ENCODE assay signal across 8 cellular contexts in genomic region chr1:71080178-71080781, GRCh38. TPM values are rescaled to one million over a fixed set of nuclear protein-coding genes. Genes with fewer than 3 reads are reported as not detected.
A peak's percentile ranks its signal among the peaks of the same experiment; 100 is the strongest.
DNase-seq lines count a peak whose midpoint lies in the region; ATAC-seq and TF ChIP-seq lines count a peak whose summit lies in the region.

No MANE protein-coding gene starts in this region.

- CTCF ChIA-PET in CD8-positive, alpha-beta T cell (lab: Charles Lee): interaction anchor here (1.0 to 1.7 kb wide), 4 partner anchors 8 to 853 kb away, joined by 4 read pairs; no protein-coding TSS in a partner anchor

- intact Hi-C loops in CD8-positive, alpha-beta T cell (cut with DNase I, micrococcal nuclease): loop anchor here (2.0 to 5.0 kb wide), 3 partner anchors 29 to 858 kb away; partner anchors contain the start of genes ANKRD13C (in 1 of the 2) and SRSF11 (in 1 of the 2)

- POLR2A ChIA-PET in CD8-positive, alpha-beta T cell (lab: Charles Lee): interaction anchor here (0.8 to 1.8 kb wide), 10 partner anchors 7 to 875 kb away, joined by 3 to 18 read pairs (median 6); partner anchors contain the start of genes ANKRD13C, CTH, LRRC40 and SRSF11

- peaks cover 20% of the 10 kb centered on the region for H3K36me3 ChIP-seq in CD8-positive, alpha-beta T cell (ENCODE audit: insufficient read depth, low read length)
- H3K36me3 ChIP-seq in HUES6 (ENCODE audit: control insufficient read depth, insufficient read depth, low read length): peaks cover 31% of the 10 kb centered on the region

- H3K27ac ChIP-seq in CD8-positive, alpha-beta T cell (ENCODE audit: low read depth, low read length): peak overlapping the region; percentile 93
- peak overlapping the region; percentile 90 for H3K27ac ChIP-seq in HUES6 (ENCODE audit: low read depth, low read length)

- H3K4me3 ChIP-seq in CD8-positive, alpha-beta T cell (ENCODE audit: low read depth, low read length): peak overlapping the region; percentile 88
- H3K4me3 ChIP-seq in HUES6 (ENCODE audit: low read depth, low read length) (peak overlapping the region; percentile 89), fibroblast of villous mesenchyme (ENCODE audit: low read depth, low read length) (peak overlapping the region; percentile 99)

- peaks cover 10% of the 10 kb centered on the region for H3K27me3 Mint-ChIP-seq in CD8-positive, alpha-beta T cell (ENCODE audit: low read depth)
- H3K27me3 Mint-ChIP-seq in osteocyte (ENCODE audit: unreplicated experiment): no peaks in the 10 kb centered on the region

- H3K4me3 Mint-ChIP-seq in CD8-positive, alpha-beta T cell: peak overlapping the region; percentile 96
- peak overlapping the region; percentile 90 for H3K4me3 Mint-ChIP-seq in osteocyte (ENCODE audit: unreplicated experiment)

- peaks cover 24% of the 10 kb centered on the region for H3K4me1 ChIP-seq in CD8-positive, alpha-beta T cell (ENCODE audit: insufficient read depth, low read length)
- peaks cover 9% of the 10 kb centered on the region for H3K4me1 ChIP-seq in HUES6 (ENCODE audit: control insufficient read depth, insufficient read depth, low read length)

- no peaks in the 10 kb centered on the region for H3K27me3 ChIP-seq in CD8-positive, alpha-beta T cell (ENCODE audit: insufficient read depth, low read length)
- peaks cover 12% of the 10 kb centered on the region; the same call in 1 of the 2 replicates for H3K27me3 ChIP-seq in HUES6 (ENCODE audit: control insufficient read depth, insufficient read depth, low read length)

- peak overlapping the region; percentile 97 for H3K9ac ChIP-seq in HUES6 (ENCODE audit: low read length)

- no peak for DNase-seq in CD8-positive, alpha-beta T cell
- DNase-seq in activated CD4-positive, alpha-beta T cell treated with anti-CD3 and anti-CD28 coated beads for 48 hours: peak; percentile 40
- DNase-seq in fibroblast of villous mesenchyme (ENCODE audit: low read depth) (peak; percentile 16), osteocyte (ENCODE audit: extremely low spot score, unreplicated experiment) (no peak), NCI-H187 (lab: John Stamatoyannopoulos, UW) (no peak), mucosa of gallbladder (ENCODE audit: low spot score) (no peak)

- no peak for ATAC-seq in CD8-positive, alpha-beta T cell
- peak; percentile 13 for ATAC-seq in GM19023 (IDR thresholded peaks at IDR 0.05; ENCODE audit: unreplicated experiment)

- peak overlapping the region; percentile 98 for H3K27ac Mint-ChIP-seq in CD8-positive, alpha-beta T cell
- peak overlapping the region; percentile 99 for H3K27ac Mint-ChIP-seq in osteocyte (ENCODE audit: unreplicated experiment)

- peaks cover 42% of the 10 kb centered on the region for H3K36me3 Mint-ChIP-seq in CD8-positive, alpha-beta T cell
- H3K36me3 Mint-ChIP-seq in osteocyte (ENCODE audit: unreplicated experiment): peaks cover 12% of the 10 kb centered on the region

- peaks cover 43% of the 10 kb centered on the region for H3K4me1 Mint-ChIP-seq in CD8-positive, alpha-beta T cell (ENCODE audit: low read depth)
- H3K4me1 Mint-ChIP-seq in osteocyte (ENCODE audit: unreplicated experiment): peaks cover 22% of the 10 kb centered on the region

- no peak for TF ChIP-seq CTCF in CD8-positive, alpha-beta T cell (IDR thresholded peaks at IDR 0.05)
- no peak for TF ChIP-seq CTCF in fibroblast of villous mesenchyme (IDR thresholded peaks at IDR 0.05; ENCODE audit: insufficient read depth, low read depth, low read length)
- TF ChIP-seq CTCF in osteocyte (IDR thresholded peaks at IDR 0.05): no peak

- H3K9me3 ChIP-seq in CD8-positive, alpha-beta T cell (ENCODE audit: low read length): no peaks in the 10 kb centered on the region
- H3K9me3 ChIP-seq in HUES6 (ENCODE audit: control insufficient read depth, insufficient read depth, low read depth, low read length): no peaks in the 10 kb centered on the region

- H3K9me3 Mint-ChIP-seq in CD8-positive, alpha-beta T cell: peaks cover 3% of the 10 kb centered on the region
- H3K9me3 Mint-ChIP-seq in osteocyte (ENCODE audit: unreplicated experiment): no peaks in the 10 kb centered on the region

RNA-seq across cellular contexts. Expression of gene ZRANB2, which starts 0.6 kb away (rescaled TPM):
- 100 to 1,000 TPM; 100 to 102 TPM for total RNA-seq in CD8-positive, alpha-beta T cell
- total RNA-seq in fibroblast of villous mesenchyme (23.8 and 47.1 TPM in 2 replicates), osteocyte (78.1 and 84.3 TPM in 2 replicates), mucosa of gallbladder (65.4 TPM)

RNA-seq across cellular contexts. Expression of gene PTGER3, which starts 32.7 kb away (rescaled TPM):
- total RNA-seq in CD8-positive, alpha-beta T cell: under 1 TPM in 1 of 2 experiments, not detected in 1; 0.08 TPM
- total RNA-seq in fibroblast of villous mesenchyme: 0.86 and 0.97 TPM in 2 replicates
- total RNA-seq in osteocyte: not detected in 2 replicates
- 28.4 TPM for total RNA-seq in mucosa of gallbladder

Comparison
In these comparisons a context has a peak if more than half of its experiments do, and no peak if none do; other contexts are left out.
1. DNase-seq: peak in activated CD4-positive, alpha-beta T cell treated with anti-CD3 and anti-CD28 coated beads for 48 hours (single experiment) and fibroblast of villous mesenchyme (single experiment); none in CD8-positive, alpha-beta T cell (0 of 7), osteocyte (single experiment), NCI-H187 (0 of 2) and mucosa of gallbladder (single experiment).
2. RNA of gene PTGER3, which starts 32.7 kb away (total RNA-seq): 28.4 TPM in mucosa of gallbladder (single experiment); 0.86 to 0.97 TPM in fibroblast of villous mesenchyme, 0.08 TPM in CD8-positive, alpha-beta T cell and not detected in osteocyte; every median in the first group is over 10 times any median in the second.
3. Peak in every context shown above with its lines, with median percentiles within 50 percentile points of each other: H3K4me3 ChIP-seq.